1 cellular context compared by ENCODE assay signal in the genomic region with DNA sequence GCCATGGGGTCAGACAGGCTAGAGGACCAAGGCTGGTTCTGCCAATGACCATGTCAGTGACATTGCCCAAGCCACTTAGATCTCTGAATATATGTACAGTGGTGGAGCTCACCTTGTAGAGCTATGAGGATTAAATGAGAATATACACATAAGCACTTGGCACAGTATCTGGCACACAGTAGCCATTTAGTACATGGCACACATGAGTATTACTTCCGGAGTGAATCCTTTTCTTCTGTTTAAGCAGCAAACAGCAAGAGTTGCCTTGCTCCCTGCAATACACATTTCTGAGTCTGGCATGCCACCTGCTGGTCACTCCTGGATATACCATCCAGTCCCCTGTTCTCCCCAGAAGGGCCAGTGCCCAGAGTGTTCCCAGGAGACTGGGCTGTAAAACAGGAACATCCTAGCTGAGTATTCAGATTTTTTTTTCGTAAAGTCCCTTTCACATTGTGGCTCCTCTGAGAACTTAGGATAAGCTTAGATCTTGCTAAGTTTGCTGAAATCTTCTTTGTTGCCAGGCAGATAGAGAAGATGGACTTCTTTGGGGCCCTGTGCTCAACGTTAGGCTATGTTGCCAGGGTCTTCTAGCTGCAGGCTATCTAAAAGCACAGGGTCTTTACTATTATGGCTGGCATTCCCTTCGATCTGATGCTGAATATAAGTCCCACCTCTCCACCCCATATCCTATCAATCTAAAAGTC.
TF ChIP-seq lines count a peak whose summit lies in the region.

No MANE protein-coding gene starts in this region.

TF ChIP-seq in Ishikawa, 13 proteins besides CTCF, POLR2A, EP300 and RAD21 (continued from another document):
- TF ChIP-seq, protein P1, sequence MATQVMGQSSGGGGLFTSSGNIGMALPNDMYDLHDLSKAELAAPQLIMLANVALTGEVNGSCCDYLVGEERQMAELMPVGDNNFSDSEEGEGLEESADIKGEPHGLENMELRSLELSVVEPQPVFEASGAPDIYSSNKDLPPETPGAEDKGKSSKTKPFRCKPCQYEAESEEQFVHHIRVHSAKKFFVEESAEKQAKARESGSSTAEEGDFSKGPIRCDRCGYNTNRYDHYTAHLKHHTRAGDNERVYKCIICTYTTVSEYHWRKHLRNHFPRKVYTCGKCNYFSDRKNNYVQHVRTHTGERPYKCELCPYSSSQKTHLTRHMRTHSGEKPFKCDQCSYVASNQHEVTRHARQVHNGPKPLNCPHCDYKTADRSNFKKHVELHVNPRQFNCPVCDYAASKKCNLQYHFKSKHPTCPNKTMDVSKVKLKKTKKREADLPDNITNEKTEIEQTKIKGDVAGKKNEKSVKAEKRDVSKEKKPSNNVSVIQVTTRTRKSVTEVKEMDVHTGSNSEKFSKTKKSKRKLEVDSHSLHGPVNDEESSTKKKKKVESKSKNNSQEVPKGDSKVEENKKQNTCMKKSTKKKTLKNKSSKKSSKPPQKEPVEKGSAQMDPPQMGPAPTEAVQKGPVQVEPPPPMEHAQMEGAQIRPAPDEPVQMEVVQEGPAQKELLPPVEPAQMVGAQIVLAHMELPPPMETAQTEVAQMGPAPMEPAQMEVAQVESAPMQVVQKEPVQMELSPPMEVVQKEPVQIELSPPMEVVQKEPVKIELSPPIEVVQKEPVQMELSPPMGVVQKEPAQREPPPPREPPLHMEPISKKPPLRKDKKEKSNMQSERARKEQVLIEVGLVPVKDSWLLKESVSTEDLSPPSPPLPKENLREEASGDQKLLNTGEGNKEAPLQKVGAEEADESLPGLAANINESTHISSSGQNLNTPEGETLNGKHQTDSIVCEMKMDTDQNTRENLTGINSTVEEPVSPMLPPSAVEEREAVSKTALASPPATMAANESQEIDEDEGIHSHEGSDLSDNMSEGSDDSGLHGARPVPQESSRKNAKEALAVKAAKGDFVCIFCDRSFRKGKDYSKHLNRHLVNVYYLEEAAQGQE (IDR thresholded peaks at IDR 0.05; ENCODE audit: low read depth), result no peak
- TF ChIP-seq NFIC (IDR thresholded peaks at IDR 0.05) (no peak), ZBTB7A (IDR thresholded peaks at IDR 0.05; ENCODE audit: low read depth) (no peak), TAF1 (IDR thresholded peaks at IDR 0.05; ENCODE audit: low read depth) (no peak), TEAD4 (IDR thresholded peaks at IDR 0.05) (no peak)
- TF ChIP-seq, protein P2, sequence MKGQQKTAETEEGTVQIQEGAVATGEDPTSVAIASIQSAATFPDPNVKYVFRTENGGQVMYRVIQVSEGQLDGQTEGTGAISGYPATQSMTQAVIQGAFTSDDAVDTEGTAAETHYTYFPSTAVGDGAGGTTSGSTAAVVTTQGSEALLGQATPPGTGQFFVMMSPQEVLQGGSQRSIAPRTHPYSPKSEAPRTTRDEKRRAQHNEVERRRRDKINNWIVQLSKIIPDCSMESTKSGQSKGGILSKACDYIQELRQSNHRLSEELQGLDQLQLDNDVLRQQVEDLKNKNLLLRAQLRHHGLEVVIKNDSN (IDR thresholded peaks at IDR 0.05), result no peak
